ENCODE assay signal across 23 cellular contexts in the genomic region with DNA sequence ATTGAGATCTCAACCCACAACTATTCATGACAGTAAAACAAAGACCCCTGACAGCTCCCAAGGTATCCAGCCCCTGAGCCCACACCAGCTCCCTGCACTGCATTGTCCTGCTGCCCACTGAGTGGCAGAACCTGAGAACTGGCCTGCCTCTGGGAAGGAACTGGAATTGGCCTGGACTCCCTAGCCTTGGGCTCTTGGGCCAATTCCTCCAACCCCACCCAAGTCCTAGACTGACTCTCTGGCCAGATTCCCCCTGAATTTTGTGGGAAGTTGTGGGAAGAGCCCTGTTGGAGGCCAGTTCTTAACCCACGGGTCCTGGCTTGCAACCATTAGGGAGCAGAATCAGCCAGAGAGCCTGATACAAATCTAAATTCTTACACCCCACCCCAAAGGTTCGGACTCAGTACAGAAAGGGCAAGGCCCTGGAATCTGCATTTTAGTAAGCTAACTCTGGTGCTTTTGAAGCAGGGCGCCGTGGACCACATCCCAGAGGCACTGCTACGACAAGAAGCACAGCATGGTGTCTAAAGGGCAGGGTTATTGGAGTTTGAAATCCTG.
"Had no signal": no experiment of that assay in that cellular context is flagged by ENCODE, and none has a peak within 500 bp of the region (broad histone marks: within the 10 kb centered on the region; RNA-seq: fewer than 3 reads in every experiment).

No MANE protein-coding gene starts in this region.

- H3K36me3 ChIP-seq: esophagus muscularis mucosa, gastroesophageal sphincter, left ventricle myocardium inferior, lower lobe of right lung, sigmoid colon, stomach had no signal

- H3K4me1 ChIP-seq: esophagus muscularis mucosa, gastroesophageal sphincter, left ventricle myocardium inferior, lower lobe of right lung had no signal

- H3K4me3 ChIP-seq: dorsolateral prefrontal cortex, esophagus muscularis mucosa, gastroesophageal sphincter, left ventricle myocardium inferior, lower lobe of right lung, sigmoid colon, skin epidermis, stomach had no signal

- H3K9me3 ChIP-seq: esophagus muscularis mucosa, gastroesophageal sphincter, left ventricle myocardium inferior, lower lobe of right lung, sigmoid colon, stomach had no signal

- H3K27ac Mint-ChIP-seq: immature natural killer cell; memory B cell; natural killer cell treated with Interleukin-12 subunit alpha and Interleukin-12 subunit beta and Interleukin-15 and Interleukin-18, amount 100 ng/mL, for 72 hours had no signal

- H3K9me3 Mint-ChIP-seq: memory B cell; natural killer cell treated with Interleukin-12 subunit alpha and Interleukin-12 subunit beta and Interleukin-15 and Interleukin-18, amount 100 ng/mL, for 72 hours; type B pancreatic cell had no signal

- H3K27me3 ChIP-seq: esophagus muscularis mucosa, sigmoid colon had no signal

- H3K4me1 Mint-ChIP-seq: immature natural killer cell, memory B cell had no signal

- ATAC-seq: gastroesophageal sphincter; left cardiac atrium; lower lobe of right lung; natural killer cell treated with Interleukin-12 subunit alpha and Interleukin-12 subunit beta and Interleukin-15 and Interleukin-18, amount 100 ng/mL, for 72 hours had no signal

- H3K36me3 Mint-ChIP-seq: immature natural killer cell; memory B cell; natural killer cell treated with Interleukin-12 subunit alpha and Interleukin-12 subunit beta and Interleukin-15 and Interleukin-18, amount 100 ng/mL, for 72 hours; type B pancreatic cell had no signal

- DNase-seq: cortex of kidney; dorsolateral prefrontal cortex; effector CD8-positive, alpha-beta T cell; foreskin fibroblast; glutamatergic neuron; immature natural killer cell; kidney; left cardiac atrium; left ventricle myocardium inferior; lower lobe of right lung; midbrain; occipital lobe; sigmoid colon; stimulated activated CD4-positive, alpha-beta T cell treated with anti-CD3 and anti-CD28 coated beads, Interleukin-12 subunit alpha, Interleukin-12 subunit beta, amount 100 ng/mL, for 4 hours; stimulated activated naive CD4-positive, alpha-beta T cell; stomach; substantia nigra had no signal

- H3K4me3 Mint-ChIP-seq: immature natural killer cell; memory B cell; natural killer cell treated with Interleukin-12 subunit alpha and Interleukin-12 subunit beta and Interleukin-15 and Interleukin-18, amount 100 ng/mL, for 72 hours had no signal

- H3K27ac ChIP-seq: dorsolateral prefrontal cortex, esophagus muscularis mucosa, gastroesophageal sphincter, left ventricle myocardium inferior, lower lobe of right lung, sigmoid colon, stomach had no signal
